In genomic region chr2:208306291-208306690, GRCh38 we compare ENCODE assay signal across 24 cellular contexts. TPM values are rescaled to one million over a fixed set of nuclear protein-coding genes. Genes with fewer than 3 reads are reported as not detected.
DNase-seq lines count a peak whose midpoint lies in the region; FAIRE-seq and TF ChIP-seq lines count a peak whose summit lies in the region.
"Had no signal": no experiment of that assay in that cellular context is flagged by ENCODE, and none has a peak within 500 bp of the region (broad histone marks: within the 10 kb centered on the region; RNA-seq: fewer than 3 reads in every experiment).

No MANE protein-coding gene starts in this region.

- H3K9me3 ChIP-seq in AG04450 (ENCODE audit: control insufficient read depth, insufficient read depth, low read length), result no peaks in the 10 kb centered on the region
- H3K9me3 ChIP-seq: A549, stomach had no signal

- H3K4me3 ChIP-seq in AG04450 (ENCODE audit: low read depth, low read length), result no peak overlapping the region
- H3K4me3 ChIP-seq: A549, GM12878, stomach had no signal

- no peak for TF ChIP-seq CTCF in AG04450 (IDR thresholded peaks at IDR 0.05; ENCODE audit: low read depth, low read length)

- H3K27ac ChIP-seq in AG04450 (ENCODE audit: low read depth, low read length), result no peak overlapping the region
- H3K27ac ChIP-seq: A549, stomach had no signal

- POLR2A ChIA-PET in AG04450 (lab: Yijun Ruan, JAX), result no interaction called here

- FAIRE-seq in GM12892 (lab: Jason Lieb, UNC), result no peak
- FAIRE-seq: A549, GM12878 had no signal

- peak; percentile 20 for DNase-seq in AG04450 (ENCODE audit: low read depth, low spot score)
- peak; percentile 15 for DNase-seq in ELR (ENCODE audit: low read depth)
- peak; percentile 24 for DNase-seq in amniotic epithelial cell (ENCODE audit: low read depth)
- peak; percentile 32 for DNase-seq in fibroblast of the conjunctiva (ENCODE audit: low read depth)
- no peak for DNase-seq in superior temporal gyrus (ENCODE audit: extremely low spot score)
- no peak for DNase-seq in DMS53 (lab: John Stamatoyannopoulos, UW)
- no peak for DNase-seq in occipital lobe (lab: John Stamatoyannopoulos, UW)
- DNase-seq in GM12892 (ENCODE audit: insufficient read length), result no peak
- DNase-seq: activated CD4-positive, alpha-beta memory T cell treated with anti-CD3 and anti-CD28 coated beads, Interleukin-2, amount 10 ng/mL, durations not matched to agents 7 days and 5 days; activated gamma-delta T cell; activated T-cell treated with anti-CD3 and anti-CD28 coated beads for 4 hours; amniotic stem cell; CD4-positive, alpha-beta T cell; DMS 273 treated with DMSO at 0.1 percent for 48 hours; GDM1; kidney glomerular epithelial cell; NCI-H1092 treated with DMSO at 0.1 percent for 48 hours; NCI-H2029 treated with DMSO at 0.1 percent for 48 hours; NCI-H226; nucleus accumbens; stimulated activated CD4-positive, alpha-beta T cell treated with anti-CD3 and anti-CD28 coated beads, Interleukin-4, amount 100 ng/mL, for 24 hours; stomach had no signal

- no peak for TF ChIP-seq POLR2A in GM12892 (IDR thresholded peaks at IDR 0.05; ENCODE audit: low read depth, low read length)

- CTCF ChIA-PET in AG04450 (lab: Charles Lee), result interaction anchor here (1.0 kb wide), 1 partner anchor 131 kb away, joined by 4 read pairs; no protein-coding TSS in a partner anchor

- no peaks in the 10 kb centered on the region for H3K27me3 ChIP-seq in AG04450 (ENCODE audit: control insufficient read depth, insufficient read depth, low read length)
- H3K27me3 ChIP-seq: stomach had no signal

RNA-seq across cellular contexts. Expression of gene PIKFYVE, which starts 40.2 kb away (rescaled TPM):
- 19.6 and 23.8 TPM in 2 replicates for polyA plus RNA-seq in AG04450 (2011; rRNA removed)
- polyA minus RNA-seq in AG04450 (2011; rRNA and poly(A)+ RNA removed), result 38.9 and 42.9 TPM in 2 replicates
- 57.1 TPM for total RNA-seq in occipital lobe
- 13.5 TPM for polyA plus RNA-seq in GM12892 (2012; ENCODE audit: missing spikeins)

RNA-seq across cellular contexts. Expression of gene IDH1, which starts 51.4 kb away (rescaled TPM):
- 111 and 148 TPM in 2 replicates for polyA plus RNA-seq in AG04450 (2011; rRNA removed)
- polyA minus RNA-seq in AG04450 (2011; rRNA and poly(A)+ RNA removed), result 62.7 and 78.5 TPM in 2 replicates
- 210 TPM for total RNA-seq in occipital lobe
- 37.3 TPM for polyA plus RNA-seq in GM12892 (2012; ENCODE audit: missing spikeins)

Comparison
In these comparisons a context has a peak if more than half of its experiments do, and no peak if none do; other contexts are left out.
1. DNase-seq: peak in AG04450 (single experiment), ELR (single experiment), amniotic epithelial cell (single experiment) and fibroblast of the conjunctiva (single experiment); none in superior temporal gyrus (single experiment), DMS53 (single experiment), occipital lobe (single experiment) and GM12892 (single experiment).